In the genomic region with DNA sequence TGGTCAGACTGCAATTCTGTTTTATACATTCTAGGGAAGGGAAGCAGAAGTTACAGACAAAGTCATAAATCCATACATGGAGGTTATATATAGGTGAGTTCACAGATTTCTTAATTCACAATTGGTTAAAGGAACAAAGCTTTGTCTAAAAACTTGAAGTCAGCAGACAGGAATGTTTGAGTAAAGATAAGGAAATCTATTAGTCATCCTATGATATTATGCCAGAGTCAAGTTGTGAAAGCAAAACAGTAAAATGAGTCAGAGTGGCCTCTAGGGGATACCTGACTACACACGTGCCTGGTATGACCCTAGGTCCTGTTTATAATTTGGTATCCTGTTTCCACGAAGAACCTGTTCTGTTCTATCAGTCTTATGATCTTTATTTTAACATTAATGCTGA, we compare ENCODE assay signal across 14 cellular contexts. TPM values are rescaled to one million over a fixed set of nuclear protein-coding genes. Genes with fewer than 3 reads are reported as not detected.
DNase-seq lines count a peak whose midpoint lies in the region; ATAC-seq and TF ChIP-seq lines count a peak whose summit lies in the region.
"Had no signal": no experiment of that assay in that cellular context is flagged by ENCODE, and none has a peak within 500 bp of the region (broad histone marks: within the 10 kb centered on the region; RNA-seq: fewer than 3 reads in every experiment).

No MANE protein-coding gene starts in this region.

- no peak overlapping the region for H3K4me3 ChIP-seq in SJCRH30
- no peak overlapping the region for H3K4me3 ChIP-seq in retinal pigment epithelial cell (ENCODE audit: low read length)
- H3K4me3 ChIP-seq: gastroesophageal sphincter had no signal

- H3K27me3 ChIP-seq in SJCRH30 = no peaks in the 10 kb centered on the region
- H3K27me3 ChIP-seq in foreskin keratinocyte = no peaks in the 10 kb centered on the region
- H3K27me3 ChIP-seq: gastroesophageal sphincter had no signal

- ATAC-seq in foreskin keratinocyte = peak; percentile 100
- no peak for ATAC-seq in GM19463 (IDR thresholded peaks at IDR 0.05; ENCODE audit: unreplicated experiment)
- no peak for ATAC-seq in GM19397 (IDR thresholded peaks at IDR 0.05; ENCODE audit: unreplicated experiment)
- ATAC-seq: gastroesophageal sphincter, left colon had no signal

- DNase-seq in HuH-7 (ENCODE audit: low spot score) = peak; percentile 0
- peak; percentile 8 to 26 for DNase-seq in SJCRH30
- peak; percentile 79 to 89 for DNase-seq in foreskin keratinocyte
- peak; percentile 30 for DNase-seq in retinal pigment epithelial cell (ENCODE audit: low read depth)
- DNase-seq in HUDEP-2 (lab: John Stamatoyannopoulos, UW; ENCODE audit: unreplicated experiment in 76 of 76) = no peak
- DNase-seq: activated naive CD8-positive, alpha-beta T cell treated with anti-CD3 and anti-CD28 coated beads, Interleukin-2, amount 10 ng/mL, durations not matched to agents 7 days and 5 days; CD4-positive, alpha-beta T cell; KG1; left colon; NCI-H2081 had no signal

- no peaks in the 10 kb centered on the region for H3K9me3 ChIP-seq in SJCRH30 (replicated peaks)
- H3K9me3 ChIP-seq: gastroesophageal sphincter had no signal

- no peaks in the 10 kb centered on the region for H3K36me3 ChIP-seq in SJCRH30
- H3K36me3 ChIP-seq: gastroesophageal sphincter had no signal

- no peak for TF ChIP-seq CTCF in foreskin keratinocyte (conservative IDR thresholded peaks at IDR 0.05)
- TF ChIP-seq CTCF in retinal pigment epithelial cell (conservative IDR thresholded peaks at IDR 0.05; ENCODE audit: low read depth, low read length) = no peak

- H3K27ac ChIP-seq in SJCRH30 (no peak overlapping the region), foreskin keratinocyte (no peak overlapping the region)
- H3K27ac ChIP-seq: gastroesophageal sphincter had no signal

- H3K4me1 ChIP-seq in SJCRH30 = no peaks in the 10 kb centered on the region
- no peaks in the 10 kb centered on the region for H3K4me1 ChIP-seq in foreskin keratinocyte
- H3K4me1 ChIP-seq: gastroesophageal sphincter had no signal

RNA-seq across cellular contexts. Expression of a gene that starts 31.5 kb away (rescaled TPM):
- not detected in 2 replicates for total RNA-seq in SJCRH30 (2014; rRNA removed; shearing (Covaris generic))
- total RNA-seq in foreskin keratinocyte = not detected in 2 replicates
- polyA plus RNA-seq in foreskin keratinocyte = not detected in 2 replicates
- total RNA-seq: activated naive CD8-positive, alpha-beta T cell treated with anti-CD3 and anti-CD28 coated beads, Interleukin-2, amount 10 ng/mL, durations not matched to agents 7 days and 5 days; CD4-positive, alpha-beta T cell; gastroesophageal sphincter; left colon; neural crest cell had no signal

Comparison
In these comparisons a context has a peak if more than half of its experiments do, and no peak if none do; other contexts are left out.
1. DNase-seq: peak in HuH-7 (single experiment), SJCRH30 (2 of 2), foreskin keratinocyte (2 of 2) and retinal pigment epithelial cell (single experiment); none in HUDEP-2 (0 of 76).